8 cellular contexts compared by ENCODE assay signal in the genomic region with DNA sequence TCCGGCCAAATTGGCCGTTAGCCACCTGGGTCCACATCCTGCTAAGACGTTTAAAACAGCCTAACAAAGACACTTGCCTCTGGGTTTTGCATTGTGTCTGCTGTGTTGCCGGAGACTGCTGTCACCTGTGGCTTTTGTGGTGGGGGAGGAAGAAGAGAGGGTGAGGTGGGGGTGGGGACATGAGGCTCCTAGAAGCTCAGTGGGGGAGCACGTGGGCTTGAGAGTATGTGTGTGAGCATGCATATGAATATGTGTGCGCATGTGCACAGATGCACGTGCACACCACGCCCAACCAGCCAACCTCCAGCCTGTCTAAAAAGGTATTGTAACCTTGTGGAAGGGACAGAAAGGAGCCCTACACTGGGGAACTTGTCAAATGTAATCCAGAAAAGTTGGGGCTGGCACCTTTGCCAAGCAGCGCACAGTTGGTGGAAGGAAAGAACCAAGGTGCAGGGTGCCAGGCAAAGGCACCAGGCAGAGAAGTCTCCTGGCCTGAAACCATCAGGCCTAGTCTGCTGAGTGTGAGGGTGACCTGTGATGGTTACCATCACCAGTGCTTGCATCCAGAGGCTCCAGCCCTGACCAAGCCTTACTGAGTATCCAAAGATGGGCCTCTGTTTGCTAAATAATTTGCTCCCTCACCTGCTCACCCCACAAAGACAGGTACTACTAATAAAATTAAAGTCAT. TPM values are rescaled to one million over a fixed set of nuclear protein-coding genes. Genes with fewer than 3 reads are reported as not detected.
DNase-seq lines count a peak whose midpoint lies in the region; ATAC-seq, FAIRE-seq and TF ChIP-seq lines count a peak whose summit lies in the region.

No MANE protein-coding gene starts in this region.

- no peak for TF ChIP-seq CTCF in endothelial cell (IDR thresholded peaks at IDR 0.05; ENCODE audit: unreplicated experiment)

- no peak for FAIRE-seq in HTR-8/SVneo (lab: Jason Lieb, UNC)

- H3K4me1 Mint-ChIP-seq in endothelial cell (ENCODE audit: unreplicated experiment) = no peaks in the 10 kb centered on the region

- peak; percentile 32 for TF ChIP-seq POLR2A in GM18505 (IDR thresholded peaks at IDR 0.05; ENCODE audit: borderline replicate concordance, extremely low read depth, insufficient read depth, insufficient read length)

- H3K9me3 Mint-ChIP-seq in endothelial cell (ENCODE audit: unreplicated experiment) = no peaks in the 10 kb centered on the region

- no peak overlapping the region for H3K4me3 Mint-ChIP-seq in endothelial cell (ENCODE audit: unreplicated experiment)

- H3K27me3 Mint-ChIP-seq in endothelial cell (ENCODE audit: unreplicated experiment) = peaks cover 2% of the 10 kb centered on the region

- H3K36me3 Mint-ChIP-seq in endothelial cell (ENCODE audit: low read depth, unreplicated experiment) = no peaks in the 10 kb centered on the region

- H3K27ac Mint-ChIP-seq in endothelial cell (ENCODE audit: unreplicated experiment) = no peak overlapping the region

- DNase-seq in T-helper 9 cell = peak; percentile 63
- no peak for DNase-seq in DMS79 (lab: John Stamatoyannopoulos, UW)
- DNase-seq in HTR-8/SVneo (ENCODE audit: insufficient read length, low spot score) = no peak
- no peak for DNase-seq in endothelial cell (ENCODE audit: low spot score)
- DNase-seq in T1000 (lab: John Stamatoyannopoulos, UW) = no peak

- ATAC-seq in GM18505 (IDR thresholded peaks at IDR 0.05; ENCODE audit: unreplicated experiment) (peak; percentile 39), HG02938 (IDR thresholded peaks at IDR 0.05; ENCODE audit: unreplicated experiment) (peak; percentile 46), esophagus mucosa (peak; percentile 62)

RNA-seq across cellular contexts. Expression of a gene that starts 10.1 kb away (rescaled TPM):
- total RNA-seq in esophagus mucosa = 1.6 TPM
- not detected for total RNA-seq in endothelial cell (ENCODE audit: unreplicated experiment)

RNA-seq across cellular contexts. Expression of a gene that starts 30.8 kb away (rescaled TPM):
- total RNA-seq in esophagus mucosa (0.36 TPM), endothelial cell (ENCODE audit: unreplicated experiment) (1.7 TPM)
